ENCODE assay signal across 8 cellular contexts in the genomic region with DNA sequence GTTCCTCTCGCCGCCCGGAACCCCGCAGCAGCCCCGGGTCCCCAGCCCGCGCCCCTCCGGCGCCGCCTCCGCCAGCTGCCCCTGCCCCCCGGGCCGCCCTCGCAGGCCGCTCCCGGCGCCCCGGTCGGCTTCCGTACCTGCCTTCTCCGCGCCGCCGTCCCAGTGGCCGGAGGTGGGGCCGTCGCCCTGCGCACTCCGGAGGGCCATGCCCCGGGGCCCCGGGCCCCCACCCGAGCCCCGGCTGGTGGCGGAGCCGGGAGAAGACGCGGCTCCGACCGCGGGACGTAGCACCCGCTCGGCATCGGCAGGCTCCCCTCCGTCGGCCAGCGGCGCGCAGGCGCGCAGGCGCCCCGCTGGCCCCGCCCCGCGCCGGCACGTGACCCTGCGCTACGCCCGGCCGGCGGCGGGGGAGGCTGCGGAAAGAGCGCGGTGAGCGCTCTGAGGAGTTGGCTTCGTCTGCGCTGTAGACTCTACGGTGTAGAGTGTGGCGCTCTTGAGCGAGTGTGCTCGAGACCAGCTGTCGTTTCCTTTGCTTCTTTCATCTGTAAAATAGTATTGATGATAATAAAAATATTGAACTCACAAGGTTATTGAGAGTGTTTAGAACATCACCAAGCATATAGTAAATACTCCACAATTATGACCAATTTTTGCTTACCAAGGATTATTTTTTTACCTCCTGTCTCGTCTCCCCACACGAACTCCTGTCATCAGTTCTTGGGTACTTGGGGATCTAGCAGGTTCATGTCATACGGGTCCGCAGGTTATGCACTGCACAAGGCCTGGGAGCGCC. TPM values are rescaled to one million over a fixed set of nuclear protein-coding genes. Genes with fewer than 3 reads are reported as not detected.
A peak's percentile ranks its signal among the peaks of the same experiment; 100 is the strongest.
DNase-seq lines count a peak whose midpoint lies in the region; ATAC-seq and TF ChIP-seq lines count a peak whose summit lies in the region.

TSS of gene TBC1D20 (minus strand) at position 335 of the 793 bp plus-strand sequence. CDS start at position 207, 128 bp downstream.

- H3K27ac ChIP-seq in WERI-Rb-1 (peak within 1 kb of the TSS; percentile 82), mammary epithelial cell (ENCODE audit: insufficient read depth, low read depth, low read length) (peak within 1 kb of the TSS; percentile 69)

- WGBS in mammary epithelial cell (ENCODE audit: low coverage, missing lambda C conversion rate) = 2% methylated on average over 26 of the region's 80 CpGs

- H3K4me3 ChIP-seq in AG09309 (ENCODE audit: control insufficient read depth, low read depth, low read length) (peak within 1 kb of the TSS; percentile 81), WERI-Rb-1 (ENCODE audit: low read depth, low read length) (peak within 1 kb of the TSS; percentile 83), mammary epithelial cell (replicated peaks in 1 of 3; ENCODE audit: insufficient read depth in 1 of 3, low read depth in 2 of 3, low read length in 3 of 3) (peak within 1 kb of the TSS; percentile 84 to 90 (median 89))

- peak; percentile 96 for ATAC-seq in HG03175 (IDR thresholded peaks at IDR 0.05; ENCODE audit: unreplicated experiment)

- H3K9ac ChIP-seq in mammary epithelial cell (ENCODE audit: insufficient read depth, low read length) = peak within 1 kb of the TSS; percentile 85

- intact Hi-C loops in mammary epithelial cell (cut with micrococcal nuclease) = loop anchor here (5.0 kb wide), 1 partner anchor 60 kb away; no protein-coding TSS in a partner anchor

- TF ChIP-seq POLR2A in GM18951 (IDR thresholded peaks at IDR 0.05; ENCODE audit: extremely low read depth, insufficient read depth, insufficient read length) = peak; percentile 93

- no peaks in the 10 kb centered on the region for H3K36me3 ChIP-seq in WERI-Rb-1
- no peaks in the 10 kb centered on the region for H3K36me3 ChIP-seq in mammary epithelial cell (ENCODE audit: insufficient read depth, low read length)

- DNase-seq in AG09309 (ENCODE audit: low read depth) = no peak
- peak; percentile 95 for DNase-seq in NCI-H2227 (lab: John Stamatoyannopoulos, UW; ENCODE audit: unreplicated experiment)
- DNase-seq in WERI-Rb-1 = peak; percentile 83
- DNase-seq in mammary epithelial cell = peak; percentile 81
- peak; percentile 95 for DNase-seq in iPS-NIHi7 (ENCODE audit: extremely low spot score)
- peak; percentile 72 for DNase-seq in smooth muscle cell of the brain vasculature (ENCODE audit: low read depth, low spot score)

- H3K9me3 ChIP-seq in WERI-Rb-1 (ENCODE audit: severe bottlenecking) (peaks cover 4% of the 10 kb centered on the region), mammary epithelial cell (replicated peaks; ENCODE audit: insufficient read depth, low read length) (no peaks in the 10 kb centered on the region)

- CTCF ChIA-PET in mammary epithelial cell (lab: Charles Lee; ENCODE audit: low non-redundant PET) = no interaction called here

- TF ChIP-seq CTCF in AG09309 (IDR thresholded peaks at IDR 0.05; ENCODE audit: control insufficient read depth, insufficient read depth, low read depth, low read length, missing control alignments) (no peak), WERI-Rb-1 (IDR thresholded peaks at IDR 0.05; ENCODE audit: low read depth, low read length) (peak; percentile 24; the same call in 1 of the 2 replicates), mammary epithelial cell (conservative IDR thresholded peaks at IDR 0.05 in 1 of 2, IDR thresholded peaks at IDR 0.05 in 1 of 2; ENCODE audit: extremely low read depth in 1 of 2, insufficient read depth in 1 of 2, low read depth in 1 of 2, low read length in 2 of 2) (peak in 1 of 2 donors; percentile 35)

- H3K27me3 ChIP-seq in WERI-Rb-1 (ENCODE audit: insufficient read depth, low read depth, severe bottlenecking) (no peaks in the 10 kb centered on the region), mammary epithelial cell (ENCODE audit: insufficient read depth, low read length) (no peaks in the 10 kb centered on the region)

- peak within 1 kb of the TSS; percentile 96 for H2AFZ ChIP-seq in mammary epithelial cell (ENCODE audit: low read depth, low read length)

- no peaks in the 10 kb centered on the region for H4K20me1 ChIP-seq in mammary epithelial cell (ENCODE audit: insufficient read depth, low read length)

- H3K4me1 ChIP-seq in mammary epithelial cell (ENCODE audit: insufficient read depth, low read length) = peaks cover 22% of the 10 kb centered on the region

- dilution Hi-C loops in mammary epithelial cell (cut with HindIII; ENCODE audit: low sequenced_read_pairs) = no loop called here

- BruUV-seq in mammary epithelial cell (replicated peaks; lab: Mats Ljungman, UMichigan) = no TSS peak

- peak within 1 kb of the TSS; percentile 80 for H3K4me2 ChIP-seq in mammary epithelial cell (ENCODE audit: insufficient read depth, low read depth, low read length)

- in situ Hi-C loops in GM18951 (cut with MboI; ENCODE audit: low sequenced_read_pairs, unreplicated experiment) = no loop called here
- in situ Hi-C loops in mammary epithelial cell (cut with MboI; ENCODE audit: low sequenced_read_pairs in 2 of 2) = no loop called here

- H3K79me2 ChIP-seq in mammary epithelial cell (ENCODE audit: insufficient read depth, low read length) = peaks cover 49% of the 10 kb centered on the region

RNA-seq across cellular contexts. Expression of gene TBC1D20, which starts in this region (rescaled TPM):
- total RNA-seq in mammary epithelial cell = 10 to 100 TPM; 36.5 to 43.2 TPM
- 31.9 TPM for polyA plus RNA-seq in mammary epithelial cell
- 36.3 TPM for polyA minus RNA-seq in mammary epithelial cell
